28 cellular contexts compared by ENCODE assay signal in the genomic region with DNA sequence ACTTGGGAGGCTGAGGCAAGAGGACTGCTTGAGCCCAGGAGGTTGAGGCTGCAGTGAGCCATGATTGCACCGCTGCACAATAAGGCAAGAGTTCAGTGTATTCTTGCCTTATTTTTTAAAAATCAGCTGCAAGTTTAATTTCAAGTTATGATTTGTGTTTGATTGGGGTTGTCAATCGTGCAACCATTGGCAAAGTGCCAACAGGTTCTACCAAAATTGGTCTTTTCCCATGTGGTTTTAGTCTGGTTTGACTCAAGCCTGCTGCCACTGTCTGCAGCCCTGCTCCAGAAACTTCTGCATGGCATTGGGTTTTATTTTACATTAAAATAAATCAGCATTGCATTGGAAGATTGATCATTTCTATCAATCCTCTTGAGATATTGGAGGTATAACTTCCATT.
"Had no signal": no experiment of that assay in that cellular context is flagged by ENCODE, and none has a peak within 500 bp of the region (broad histone marks: within the 10 kb centered on the region; RNA-seq: fewer than 3 reads in every experiment).

No MANE protein-coding gene starts in this region.

- H3K4me1 Mint-ChIP-seq: central memory CD8-positive, alpha-beta T cell had no signal

- H3K4me3 Mint-ChIP-seq: activated naive CD4-positive, alpha-beta T cell treated with anti-CD3 and anti-CD28 coated beads, Interleukin-2, amount 50 U/mL, for 24 hours; activated naive CD8-positive, alpha-beta T cell treated with anti-CD3 and anti-CD28 coated beads, Interleukin-2, amount 50 U/mL, for 24 hours; central memory CD8-positive, alpha-beta T cell; naive B cell; neural crest cell; T-helper 1 cell treated with Interleukin-12 subunit alpha and Interleukin-12 subunit beta and Interleukin-4 antibody, amounts not matched to agents 30 μg/mL and 1 μg/mL, for 36 hours had no signal

- H3K27ac ChIP-seq: parathyroid adenoma, psoas muscle, testis, uterus, VCaP had no signal

- H3K27me3 ChIP-seq: testis, transverse colon, uterus had no signal

- FAIRE-seq: bronchial epithelial cell, frontal cortex, islet of Langerhans, TTC549 had no signal

- H3K4me3 ChIP-seq: psoas muscle, smooth muscle cell, testis, transverse colon, uterus had no signal

- H3K9ac ChIP-seq: parathyroid adenoma had no signal

- H2AFZ ChIP-seq: parathyroid adenoma had no signal

- H3K4me1 ChIP-seq: parathyroid adenoma, psoas muscle had no signal

- H3K9me3 Mint-ChIP-seq: central memory CD8-positive, alpha-beta T cell had no signal

- H3K36me3 Mint-ChIP-seq: activated naive CD4-positive, alpha-beta T cell treated with anti-CD3 and anti-CD28 coated beads, Interleukin-2, amount 50 U/mL, for 24 hours had no signal

- H3K36me3 ChIP-seq: transverse colon, uterus had no signal

- H3K4me2 ChIP-seq: smooth muscle cell had no signal

- H3K79me2 ChIP-seq: parathyroid adenoma had no signal

- DNase-seq: activated CD4-positive, alpha-beta T cell treated with anti-CD3 and anti-CD28 coated beads for 4 hours; activated CD4-positive, alpha-beta T cell treated with anti-CD3 and anti-CD28 coated beads, Interleukin-2, amount 50 U/mL, for 48 hours; activated naive CD8-positive, alpha-beta T cell treated with anti-CD3 and anti-CD28 coated beads, Interleukin-2, amount 50 U/mL, for 24 hours; amygdala; effector CD4-positive, alpha-beta T cell; left ventricle myocardium superior; naive B cell; occipital lobe; psoas muscle; stimulated activated CD4-positive, alpha-beta T cell treated with anti-CD3 and anti-CD28 coated beads, Interleukin-15, amount 100 ng/mL, for 24 hours; stimulated activated naive CD4-positive, alpha-beta T cell treated with Interleukin-2 at 50 U/mL for 16 hours; SW 1271; T-helper 9 cell; testis; transverse colon; uterus had no signal

- H3K27ac Mint-ChIP-seq: activated naive CD4-positive, alpha-beta T cell treated with anti-CD3 and anti-CD28 coated beads, Interleukin-2, amount 50 U/mL, for 24 hours; activated naive CD8-positive, alpha-beta T cell treated with anti-CD3 and anti-CD28 coated beads, Interleukin-2, amount 50 U/mL, for 24 hours; activated T-helper 2 cell treated with anti-CD3 and anti-CD28 coated beads, Interferon-gamma antibody, Interleukin-2, Interleukin-4, amounts not matched to agents 10 μg/mL and 5 μg/mL and 100 μg/mL, durations not matched to agents 14 hours and 24 hours and 36 hours had no signal

- H3K9me3 ChIP-seq: testis, uterus had no signal
